ENCODE assay signal across 8 cellular contexts in genomic region chr5:126600631-126601511, GRCh38. TPM values are rescaled to one million over a fixed set of nuclear protein-coding genes. Genes with fewer than 3 reads are reported as not detected.
DNase-seq lines count a peak whose midpoint lies in the region; ATAC-seq and TF ChIP-seq lines count a peak whose summit lies in the region.

A gene with protein sequence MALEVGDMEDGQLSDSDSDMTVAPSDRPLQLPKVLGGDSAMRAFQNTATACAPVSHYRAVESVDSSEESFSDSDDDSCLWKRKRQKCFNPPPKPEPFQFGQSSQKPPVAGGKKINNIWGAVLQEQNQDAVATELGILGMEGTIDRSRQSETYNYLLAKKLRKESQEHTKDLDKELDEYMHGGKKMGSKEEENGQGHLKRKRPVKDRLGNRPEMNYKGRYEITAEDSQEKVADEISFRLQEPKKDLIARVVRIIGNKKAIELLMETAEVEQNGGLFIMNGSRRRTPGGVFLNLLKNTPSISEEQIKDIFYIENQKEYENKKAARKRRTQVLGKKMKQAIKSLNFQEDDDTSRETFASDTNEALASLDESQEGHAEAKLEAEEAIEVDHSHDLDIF (plus strand): TSS chr5:126600947. CDS start chr5:126600963, 16 bp downstream.

- peak within 1 kb of the TSS; percentile 93 to 99 (median 97) for H3K4me3 Mint-ChIP-seq in CD4-positive, CD25-positive, alpha-beta regulatory T cell
- H3K4me3 Mint-ChIP-seq in endodermal cell, result peak within 1 kb of the TSS; percentile 91
- H3K4me3 Mint-ChIP-seq in mesothelial cell of epicardium, result peak within 1 kb of the TSS; percentile 96

- peaks cover 27% of the 10 kb centered on the region for H3K4me1 ChIP-seq in CD4-positive, CD25-positive, alpha-beta regulatory T cell (ENCODE audit: control insufficient read depth, insufficient read depth, low read length, poor library complexity, severe bottlenecking)
- H3K4me1 ChIP-seq in endodermal cell (ENCODE audit: control insufficient read depth, insufficient read depth, low read length), result peaks cover 2% of the 10 kb centered on the region

- peaks cover 15% of the 10 kb centered on the region for H3K27me3 Mint-ChIP-seq in CD4-positive, CD25-positive, alpha-beta regulatory T cell
- H3K27me3 Mint-ChIP-seq in endodermal cell (ENCODE audit: insufficient read depth) (no peaks in the 10 kb centered on the region), mesothelial cell of epicardium (ENCODE audit: low read depth) (no peaks in the 10 kb centered on the region)

- H3K36me3 ChIP-seq in CD4-positive, CD25-positive, alpha-beta regulatory T cell (ENCODE audit: control insufficient read depth, insufficient read depth, low read length), result peaks cover 22% of the 10 kb centered on the region
- peaks cover 32% of the 10 kb centered on the region for H3K36me3 ChIP-seq in endodermal cell (ENCODE audit: control insufficient read depth, insufficient read depth, low read length)

- TF ChIP-seq CTCF in endodermal cell (conservative IDR thresholded peaks at IDR 0.05), result peak; percentile 72
- no peak for TF ChIP-seq CTCF in mesothelial cell of epicardium (IDR thresholded peaks at IDR 0.05; ENCODE audit: unreplicated experiment)

- peaks cover 4 to 41% (median 29%) of the 10 kb centered on the region in 4 donors for H3K4me1 Mint-ChIP-seq in CD4-positive, CD25-positive, alpha-beta regulatory T cell
- peaks cover 18% of the 10 kb centered on the region for H3K4me1 Mint-ChIP-seq in endodermal cell
- peaks cover 27% of the 10 kb centered on the region for H3K4me1 Mint-ChIP-seq in mesothelial cell of epicardium

- peak within 1 kb of the TSS; percentile 95 for H3K4me3 ChIP-seq in CD4-positive, CD25-positive, alpha-beta regulatory T cell (ENCODE audit: low read depth, low read length)
- peak within 1 kb of the TSS; percentile 99 for H3K4me3 ChIP-seq in endodermal cell (ENCODE audit: low read length)

- H3K9me3 ChIP-seq in CD4-positive, CD25-positive, alpha-beta regulatory T cell (ENCODE audit: control insufficient read depth in 2 of 2, low read length in 2 of 2), result no peaks in the 10 kb centered on the region
- peaks cover 4% of the 10 kb centered on the region for H3K9me3 ChIP-seq in endodermal cell (ENCODE audit: control insufficient read depth, low read length)

- H3K9ac ChIP-seq in endodermal cell (ENCODE audit: extremely low read depth, low read length, poor library complexity, severe bottlenecking), result peak within 1 kb of the TSS; percentile 70

- peak; percentile 90 to 91 for ATAC-seq in CD4-positive, CD25-positive, alpha-beta regulatory T cell (ENCODE audit: low read depth in 2 of 2)
- peak; percentile 91 for ATAC-seq in HG03457 (IDR thresholded peaks at IDR 0.05; ENCODE audit: unreplicated experiment)

- H3K27ac ChIP-seq in CD4-positive, CD25-positive, alpha-beta regulatory T cell (ENCODE audit: insufficient read depth, low read length, poor library complexity, severe bottlenecking), result peak within 1 kb of the TSS; percentile 71
- H3K27ac ChIP-seq in endodermal cell (ENCODE audit: low read depth, low read length), result peak within 1 kb of the TSS; percentile 70

- peaks cover 0 to 2% (median 0%) of the 10 kb centered on the region in 7 donors for H3K9me3 Mint-ChIP-seq in CD4-positive, CD25-positive, alpha-beta regulatory T cell
- H3K9me3 Mint-ChIP-seq in endodermal cell (no peaks in the 10 kb centered on the region), mesothelial cell of epicardium (no peaks in the 10 kb centered on the region)

- 1 to 5% methylated on average over 18 to 79 of the region's 79 CpGs for WGBS in endodermal cell (ENCODE audit: insufficient coverage in 1 of 2, insufficient read length in 1 of 2), 2 experiments

- H3K27me3 ChIP-seq in CD4-positive, CD25-positive, alpha-beta regulatory T cell (ENCODE audit: control insufficient read depth, insufficient read depth, low read length), result peaks cover 2% of the 10 kb centered on the region
- H3K27me3 ChIP-seq in endodermal cell (ENCODE audit: control insufficient read depth, insufficient read depth, low read length, poor library complexity, severe bottlenecking), result no peaks in the 10 kb centered on the region

- peaks cover 9% of the 10 kb centered on the region for H3K36me3 Mint-ChIP-seq in CD4-positive, CD25-positive, alpha-beta regulatory T cell
- peaks cover 24% of the 10 kb centered on the region for H3K36me3 Mint-ChIP-seq in endodermal cell (ENCODE audit: low read depth)
- H3K36me3 Mint-ChIP-seq in mesothelial cell of epicardium, result peaks cover 12% of the 10 kb centered on the region

- DNase-seq in CD4-positive, CD25-positive, alpha-beta regulatory T cell, result peak; percentile 51 to 85 (median 66)
- DNase-seq in GM19240 (ENCODE audit: insufficient read length, low spot score) (peak; percentile 71), NCI-H82 treated with DMSO at 0.1 percent for 48 hours (lab: John Stamatoyannopoulos, UW; ENCODE audit: unreplicated experiment) (peak; percentile 20), endodermal cell (peak; percentile 93), mesothelial cell of epicardium (ENCODE audit: low spot score in 2 of 2, unreplicated experiment in 2 of 2) (peak; percentile 59 to 81)
- DNase-seq in activated CD8-positive, alpha-beta memory T cell treated with anti-CD3 and anti-CD28 coated beads for 4 hours (ENCODE audit: low read depth in 2 of 2), result peak; percentile 46 to 49
- DNase-seq in stimulated activated CD8-positive, alpha-beta memory T cell treated with anti-CD3 and anti-CD28 coated beads, Interleukin-2, amount 100 ng/mL, for 1 hour (ENCODE audit: low read depth in 2 of 2), result peak; percentile 37 to 56

- H3K27ac Mint-ChIP-seq in CD4-positive, CD25-positive, alpha-beta regulatory T cell, result peak within 1 kb of the TSS; percentile 80 to 96 (median 90)
- H3K27ac Mint-ChIP-seq in endodermal cell (peak within 1 kb of the TSS; percentile 98), mesothelial cell of epicardium (peak within 1 kb of the TSS; percentile 97)

RNA-seq across cellular contexts. Expression of the gene that starts here (rescaled TPM):
- 27.0 TPM for total RNA-seq in CD4-positive, CD25-positive, alpha-beta regulatory T cell
- polyA plus RNA-seq in CD4-positive, CD25-positive, alpha-beta regulatory T cell, result 10 to 100 TPM; 66.6 to 83.0 (median 73.7) TPM
- total RNA-seq in endodermal cell (10 to 100 TPM; 49.9 to 54.1 TPM), mesothelial cell of epicardium (36.8 to 47.3 TPM (median 42.8 TPM) in 3 replicates)
- polyA plus RNA-seq in endodermal cell (2013, experiment 1 of 2), result 43.9 TPM
- polyA plus RNA-seq in endodermal cell (2013, experiment 2 of 2), result 41.0 TPM

Comparison
In these comparisons a context has a peak if more than half of its experiments do, and no peak if none do; other contexts are left out.
1. Peak in every context shown above with its lines: DNase-seq, ATAC-seq, H3K4me3 ChIP-seq and H3K27ac ChIP-seq.
2. DNase-seq: peak in every context shown above with its lines; median percentile 93 in endodermal cell; 71 in GM19240; 70 in mesothelial cell of epicardium; 66 in CD4-positive, CD25-positive, alpha-beta regulatory T cell; 48 in activated CD8-positive, alpha-beta memory T cell treated with anti-CD3 and anti-CD28 coated beads for 4 hours; 46 in stimulated activated CD8-positive, alpha-beta memory T cell treated with anti-CD3 and anti-CD28 coated beads, Interleukin-2, amount 100 ng/mL, for 1 hour; 20 in NCI-H82 treated with DMSO at 0.1 percent for 48 hours.